Comparison of ENCODE assay signal across 9 cellular contexts in the genomic region with DNA sequence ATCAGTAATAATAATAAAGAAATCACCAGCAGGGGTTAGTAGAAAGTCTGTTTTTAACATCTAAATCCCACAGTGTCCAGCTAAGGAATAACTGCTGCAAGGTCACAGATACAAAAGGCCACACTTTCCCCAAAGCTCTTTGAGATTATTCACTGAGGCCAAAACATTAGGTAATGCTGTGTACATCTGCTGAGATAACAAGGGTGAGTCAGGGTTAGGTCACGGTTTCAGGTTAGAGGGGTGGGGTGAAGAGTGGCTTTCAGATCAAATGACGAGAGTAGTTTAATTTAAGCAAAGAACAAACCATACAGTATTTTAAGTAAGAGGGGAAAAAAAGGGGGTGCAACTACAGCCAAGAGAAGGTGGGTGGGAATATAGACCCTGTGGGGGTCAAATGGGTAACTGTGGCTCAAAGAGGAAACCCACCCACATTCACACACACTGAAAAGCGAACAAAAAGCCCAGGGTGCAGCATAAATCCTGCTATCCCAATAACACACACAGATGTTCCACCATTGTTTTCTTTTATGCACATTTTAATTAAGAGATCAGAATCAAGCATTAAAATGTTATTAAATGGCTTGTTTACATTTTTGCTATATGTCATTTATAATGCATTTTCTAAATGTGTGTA.
A peak's percentile ranks its signal among the peaks of the same experiment; 100 is the strongest.
DNase-seq lines count a peak whose midpoint lies in the region; ATAC-seq and TF ChIP-seq lines count a peak whose summit lies in the region.
"Had no signal": no experiment of that assay in that cellular context is flagged by ENCODE, and none has a peak within 500 bp of the region (broad histone marks: within the 10 kb centered on the region; RNA-seq: fewer than 3 reads in every experiment).

No MANE protein-coding gene starts in this region.

- peak overlapping the region; percentile 98 for H3K27ac ChIP-seq in foreskin keratinocyte
- H3K27ac ChIP-seq: cardiac muscle cell had no signal

- peak; percentile 15 for TF ChIP-seq CTCF in foreskin keratinocyte (conservative IDR thresholded peaks at IDR 0.05)

- peaks cover 13% of the 10 kb centered on the region for H3K4me1 ChIP-seq in foreskin keratinocyte

- H3K27me3 ChIP-seq in foreskin keratinocyte = no peaks in the 10 kb centered on the region
- H3K27me3 ChIP-seq: cardiac muscle cell had no signal

- peak; percentile 65 for ATAC-seq in GM21447 (IDR thresholded peaks at IDR 0.05; ENCODE audit: unreplicated experiment)
- ATAC-seq in foreskin keratinocyte = peak; percentile 100
- ATAC-seq in GM19455 (IDR thresholded peaks at IDR 0.05; ENCODE audit: unreplicated experiment) = no peak
- ATAC-seq in HG03571 (IDR thresholded peaks at IDR 0.05; ENCODE audit: unreplicated experiment) = no peak

- peak; percentile 20 for DNase-seq in CD1c-positive myeloid dendritic cell (ENCODE audit: extremely low spot score)
- peak; percentile 76 for DNase-seq in NCI-H2196 (lab: John Stamatoyannopoulos, UW; ENCODE audit: unreplicated experiment)
- DNase-seq in foreskin keratinocyte = peak; percentile 85 to 93
- DNase-seq in stromal cell of bone marrow (ENCODE audit: low read depth) = peak; percentile 6
- DNase-seq in effector CD8-positive, alpha-beta T cell (lab: John Stamatoyannopoulos, UW) = no peak

Comparison
In these comparisons a context has a peak if more than half of its experiments do, and no peak if none do; other contexts are left out.
1. ATAC-seq: peak in GM21447 (single experiment) and foreskin keratinocyte (single experiment); none in GM19455 (single experiment) and HG03571 (single experiment).